ENCODE assay signal across 8 cellular contexts in the genomic region with DNA sequence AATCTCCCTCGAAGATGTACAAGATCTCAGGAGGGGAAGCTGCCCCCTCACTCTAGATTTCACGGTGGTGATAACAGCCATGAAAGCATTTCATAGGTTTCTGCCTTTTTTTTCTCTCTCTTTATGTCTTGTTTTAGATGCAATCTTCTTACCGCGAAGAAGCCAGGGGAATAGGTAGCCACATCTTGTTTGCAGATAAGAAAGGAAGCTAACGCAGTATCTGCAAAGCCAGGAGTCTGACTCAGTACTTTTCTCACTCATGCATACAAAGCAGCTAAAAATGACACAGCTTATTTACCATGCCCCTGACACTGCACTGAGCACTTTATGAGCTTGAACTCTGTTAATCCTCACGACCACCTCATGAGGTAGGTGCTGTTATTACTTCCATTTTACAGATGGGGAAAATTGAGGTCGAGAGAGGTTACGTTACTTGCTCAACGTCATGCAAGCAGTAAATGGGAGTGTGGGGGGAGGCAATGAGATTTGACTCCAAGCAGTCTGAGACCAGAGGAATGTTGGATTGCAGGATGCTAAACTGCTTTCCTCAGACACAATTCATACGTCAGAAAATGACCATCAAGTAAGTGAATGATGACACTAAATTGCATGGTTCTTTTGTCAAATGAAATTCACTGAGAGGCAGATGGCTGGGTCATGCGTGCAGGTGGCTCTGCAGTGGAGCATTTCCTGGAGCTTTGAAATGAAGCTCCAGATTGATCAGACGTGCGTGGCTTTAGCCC. TPM values are rescaled to one million over a fixed set of nuclear protein-coding genes. Genes with fewer than 3 reads are reported as not detected.
DNase-seq lines count a peak whose midpoint lies in the region; ATAC-seq and TF ChIP-seq lines count a peak whose summit lies in the region.

No MANE protein-coding gene starts in this region.

- intact Hi-C loops in A673 (cut with micrococcal nuclease; ENCODE audit: unreplicated experiment): no loop called here

- H3K27me3 ChIP-seq in A673 (replicated peaks; ENCODE audit: insufficient read depth, low read depth, low read length, poor library complexity): no peaks in the 10 kb centered on the region

- H3K4me3 ChIP-seq in A673 (ENCODE audit: low read depth, low read length, poor library complexity, severe bottlenecking) (peak overlapping the region; percentile 10), WI38 (ENCODE audit: low read depth, low read length) (0 out of 2 replicates have a peak overlapping the region, but pooled peaks have one; percentile 17), foreskin fibroblast (ENCODE audit: low read depth in 1 of 2, low read length in 2 of 2) (peak overlapping the region; percentile 77 to 80)

- BruUV-seq in A673 (replicated peaks; lab: Mats Ljungman, UMichigan): no TSS peak

- peaks cover 35% of the 10 kb centered on the region for H3K4me1 ChIP-seq in A673 (ENCODE audit: insufficient read depth, low read length, poor library complexity, severe bottlenecking)

- TF ChIP-seq CTCF in A673 (conservative IDR thresholded peaks at IDR 0.05; ENCODE audit: low read depth, low read length) (no peak), WI38 (IDR thresholded peaks at IDR 0.05; ENCODE audit: low read depth, low read length) (no peak), foreskin fibroblast (IDR thresholded peaks at IDR 0.05; ENCODE audit: low read depth, low read length) (no peak)

- H3K9me3 ChIP-seq in A673 (ENCODE audit: low read depth, low read length, poor library complexity, severe bottlenecking): no peaks in the 10 kb centered on the region

- DNase-seq in A673 (ENCODE audit: low spot score) (peak; percentile 40), foreskin fibroblast (peak in 1 of 2 donors; percentile 41), amniotic stem cell (lab: John Stamatoyannopoulos, UW) (no peak), NCI-H2029 treated with DMSO at 0.1 percent for 48 hours (lab: John Stamatoyannopoulos, UW) (no peak)
- DNase-seq in stimulated activated CD4-positive, alpha-beta T cell treated with anti-CD3 and anti-CD28 coated beads, Interleukin-2, amount 100 ng/mL, for 48 hours: peak; percentile 37 to 38

- peak overlapping the region; percentile 21 for H3K27ac ChIP-seq in A673 (ENCODE audit: low read depth, low read length, poor library complexity, severe bottlenecking)

- CTCF ChIA-PET in A673 (lab: Charles Lee): interaction anchor here (0.5 kb wide), 1 partner anchor 33 kb away, joined by 5 read pairs; no protein-coding TSS in a partner anchor

- POLR2A ChIA-PET in A673 (lab: Charles Lee; ENCODE audit: low non-redundant PET): no interaction called here

- ATAC-seq in GM18519 (IDR thresholded peaks at IDR 0.05; ENCODE audit: low FRiP score, unreplicated experiment) (peak; percentile 30), GM18907 (IDR thresholded peaks at IDR 0.05; ENCODE audit: unreplicated experiment) (no peak)

- peaks cover 4% of the 10 kb centered on the region for H3K36me3 ChIP-seq in A673 (ENCODE audit: insufficient read depth, low read length, poor library complexity, severe bottlenecking)

RNA-seq across cellular contexts. Expression of gene MAP3K8, which starts 3.2 kb away (rescaled TPM):
- total RNA-seq in A673 (2021): 4.5 TPM in 2 replicates

Comparison
In these comparisons a context has a peak if more than half of its experiments do, and no peak if none do; other contexts are left out.
1. DNase-seq: peak in A673 (single experiment) and stimulated activated CD4-positive, alpha-beta T cell treated with anti-CD3 and anti-CD28 coated beads, Interleukin-2, amount 100 ng/mL, for 48 hours (2 of 2); none in amniotic stem cell (single experiment) and NCI-H2029 treated with DMSO at 0.1 percent for 48 hours (single experiment).
2. H3K4me3 ChIP-seq: peak in every context shown above with its lines; median percentile 78 in foreskin fibroblast; 17 in WI38; 10 in A673.